In genomic region chr13:48019796-48020195, GRCh38 we compare ENCODE assay signal across 34 cellular contexts.
"Had no signal": no experiment of that assay in that cellular context is flagged by ENCODE, and none has a peak within 500 bp of the region (broad histone marks: within the 10 kb centered on the region; RNA-seq: fewer than 3 reads in every experiment).

No MANE protein-coding gene starts in this region.

- DNase-seq: MG63, MM.1S, MV-4-11, NCI-H1048, NCI-H1092, NCI-H1092 treated with DMSO at 0.1 percent for 48 hours, NCI-H1105, NCI-H1105 treated with DMSO at 0.1 percent for 48 hours, NCI-H1417, NCI-H1417 treated with DMSO at 0.1 percent for 48 hours, NCI-H1436, NCI-H1436 treated with DMSO at 0.1 percent for 48 hours, NCI-H146, NCI-H1694, NCI-H1694 treated with DMSO at 0.1 percent for 48 hours, NCI-H187, NCI-H187 treated with DMSO at 0.1 percent for 48 hours, NCI-H1930, NCI-H2029 treated with DMSO at 0.1 percent for 48 hours, NCI-H2081, NCI-H2081 treated with DMSO at 0.1 percent for 48 hours, NCI-H2107, NCI-H2171, NCI-H2171 treated with DMSO at 0.1 percent for 48 hours, NCI-H2227 treated with DMSO at 0.1 percent for 48 hours, NCI-H226, NCI-H345, NCI-H446, NCI-H446 treated with DMSO at 0.1 percent for 48 hours, NCI-H510A, NCI-H510A treated with DMSO at 0.1 percent for 48 hours, NCI-H524, NCI-H524 treated with DMSO at 0.1 percent for 48 hours, NCI-H526 had no signal

- H3K4me3 ChIP-seq: MG63 had no signal

- H3K27me3 ChIP-seq: MG63 had no signal

- H3K36me3 ChIP-seq: MG63 had no signal

- H3K9me3 ChIP-seq: MG63 had no signal
